17 cellular contexts compared by ENCODE assay signal in genomic region chr12:120416490-120417216, GRCh38. TPM values are rescaled to one million over a fixed set of nuclear protein-coding genes. Genes with fewer than 3 reads are reported as not detected.
A peak's percentile ranks its signal among the peaks of the same experiment; 100 is the strongest.
DNase-seq lines count a peak whose midpoint lies in the region; ATAC-seq, FAIRE-seq and TF ChIP-seq lines count a peak whose summit lies in the region.
"Had no signal": no experiment of that assay in that cellular context is flagged by ENCODE, and none has a peak within 500 bp of the region (broad histone marks: within the 10 kb centered on the region; RNA-seq: fewer than 3 reads in every experiment).

No MANE protein-coding gene starts in this region.

- no peak for ATAC-seq in HepG2
- ATAC-seq in right lobe of liver = no peak
- no peak for ATAC-seq in HG02938 (IDR thresholded peaks at IDR 0.05; ENCODE audit: unreplicated experiment)

- CTCF ChIA-PET in HepG2 (lab: Yijun Ruan, JAX; ENCODE audit: low intra/inter-chr PET ratio, low total read pairs) = no interaction called here

- DNase-seq in HepG2 (ENCODE audit: low spot score) (no peak), right lobe of liver (no peak), NCI-H82 treated with DMSO at 0.1 percent for 48 hours (lab: John Stamatoyannopoulos, UW; ENCODE audit: unreplicated experiment) (peak; percentile 35), nephron progenitor cell (no peak), left ventricle myocardium inferior (no peak)
- no peak for DNase-seq in activated naive CD8-positive, alpha-beta T cell treated with anti-CD3 and anti-CD28 coated beads for 36 hours
- DNase-seq: DMS153, DND-41, GDM1, GOT3 had no signal

- in situ Hi-C loops in HepG2 (cut with HindIII; ENCODE audit: extremely low pct_ligation_motif_present, low pct_unique_long_range_greater_than_20kb) = no loop called here

- H3K4me1 ChIP-seq in HepG2 (ENCODE audit: insufficient read depth, low read length) (peaks cover 13% of the 10 kb centered on the region), right lobe of liver (no peaks in the 10 kb centered on the region), left ventricle myocardium inferior (peaks cover 9% of the 10 kb centered on the region)

- H4K20me1 ChIP-seq in HepG2 (ENCODE audit: insufficient read depth, low read length) = no peaks in the 10 kb centered on the region

- peaks cover 25% of the 10 kb centered on the region for H3K4me1 Mint-ChIP-seq in nephron progenitor cell
- no peaks in the 10 kb centered on the region for H3K4me1 Mint-ChIP-seq in activated naive CD8-positive, alpha-beta T cell treated with anti-CD3 and anti-CD28 coated beads for 36 hours
- H3K4me1 Mint-ChIP-seq: CD14-positive monocyte had no signal

- TF ChIP-seq POLR2A in HepG2 (IDR thresholded peaks at IDR 0.05; ENCODE audit: insufficient read depth in 1 of 2, low read depth in 2 of 2, low read length in 2 of 2) (no peak), right lobe of liver (IDR thresholded peaks at IDR 0.05) (no peak)

- no peak for TF ChIP-seq RAD21 in HepG2 (CRISPR knock-in tag; IDR thresholded peaks at IDR 0.05)

- no peaks in the 10 kb centered on the region for H3K9me3 Mint-ChIP-seq in nephron progenitor cell
- H3K9me3 Mint-ChIP-seq in activated naive CD8-positive, alpha-beta T cell treated with anti-CD3 and anti-CD28 coated beads for 36 hours = no peaks in the 10 kb centered on the region
- H3K9me3 Mint-ChIP-seq: CD14-positive monocyte had no signal

- 22% methylated on average over 7 of the region's 7 CpGs for WGBS in HepG2 (ENCODE audit: low lambda C conversion rate)
- WGBS in right lobe of liver (ENCODE audit: insufficient coverage, low coverage, low lambda C conversion rate, missing lambda C conversion rate) = 72% methylated on average over 5 of the region's 7 CpGs

- no peak for FAIRE-seq in HepG2 (lab: Jason Lieb, UNC)
- FAIRE-seq: GM12892, GM19239 had no signal

- BruUV-seq in HepG2 (replicated peaks; lab: Mats Ljungman, UMichigan) = no TSS peak

- H3K27me3 Mint-ChIP-seq in nephron progenitor cell (ENCODE audit: low read depth, poor library complexity) = peaks cover 12% of the 10 kb centered on the region
- H3K27me3 Mint-ChIP-seq in activated naive CD8-positive, alpha-beta T cell treated with anti-CD3 and anti-CD28 coated beads for 36 hours = peaks cover 5% of the 10 kb centered on the region

- H3K27me3 ChIP-seq in HepG2 (ENCODE audit: control insufficient read depth in 1 of 2, insufficient read depth in 2 of 2, low read length in 2 of 2) (no peaks in the 10 kb centered on the region; a peak in 1 of 5 replicates), right lobe of liver (no peaks in the 10 kb centered on the region), left ventricle myocardium inferior (ENCODE audit: low read depth) (peaks cover 3% of the 10 kb centered on the region)

- H3K36me3 Mint-ChIP-seq in nephron progenitor cell (ENCODE audit: low read depth) = no peaks in the 10 kb centered on the region
- H3K36me3 Mint-ChIP-seq in activated naive CD8-positive, alpha-beta T cell treated with anti-CD3 and anti-CD28 coated beads for 36 hours = no peaks in the 10 kb centered on the region
- H3K36me3 Mint-ChIP-seq: CD14-positive monocyte had no signal

- TF ChIP-seq EP300 in HepG2 (IDR thresholded peaks at IDR 0.05; ENCODE audit: low read depth in 2 of 2, low read length in 2 of 2) = no peak
- no peak for TF ChIP-seq EP300 in HepG2 (CRISPR knock-in tag; IDR thresholded peaks at IDR 0.05; ENCODE audit: borderline replicate concordance)

- H3K9me3 ChIP-seq in HepG2 (ENCODE audit: low read length) = no peaks in the 10 kb centered on the region
- H3K9me3 ChIP-seq in right lobe of liver = no peaks in the 10 kb centered on the region
- H3K9me3 ChIP-seq in left ventricle myocardium inferior (replicated peaks) = no peaks in the 10 kb centered on the region
- H3K9me3 ChIP-seq: HAP-1 had no signal

- peak overlapping the region; percentile 22 for H3K27ac Mint-ChIP-seq in nephron progenitor cell
- H3K27ac Mint-ChIP-seq in activated naive CD8-positive, alpha-beta T cell treated with anti-CD3 and anti-CD28 coated beads for 36 hours = no peak overlapping the region
- H3K27ac Mint-ChIP-seq: CD14-positive monocyte had no signal

- H3K27ac ChIP-seq in HepG2 (ENCODE audit: extremely low read length, insufficient read depth, low read length) (no peak overlapping the region), right lobe of liver (no peak overlapping the region), left ventricle myocardium inferior (replicated peaks) (no peak overlapping the region)
- H3K27ac ChIP-seq: 22Rv1 had no signal

- H2AFZ ChIP-seq in HepG2 (ENCODE audit: low read length) = no peak overlapping the region

- POLR2A ChIA-PET in HepG2 (lab: Yijun Ruan, JAX) = no interaction called here

- intact Hi-C loops in HepG2 (cut with micrococcal nuclease; ENCODE audit: unreplicated experiment) (no loop called here), right lobe of liver (cut with DNase I) (no loop called here), left ventricle myocardium inferior (cut with micrococcal nuclease) (no loop called here)

- TF ChIP-seq CTCF in HepG2 (CRISPR knock-in tag; IDR thresholded peaks at IDR 0.05) (no peak), right lobe of liver (IDR thresholded peaks at IDR 0.05) (no peak), nephron progenitor cell (IDR thresholded peaks at IDR 0.05) (no peak), left ventricle myocardium inferior (IDR thresholded peaks at IDR 0.05; ENCODE audit: borderline replicate concordance) (no peak)

- H3K9ac ChIP-seq in HepG2 (ENCODE audit: insufficient read depth, low read depth, low read length) = no peak overlapping the region

- H3K4me2 ChIP-seq in HepG2 (ENCODE audit: low read depth, low read length) = no peak overlapping the region

- no peak overlapping the region for H3K4me3 Mint-ChIP-seq in nephron progenitor cell
- no peak overlapping the region for H3K4me3 Mint-ChIP-seq in activated naive CD8-positive, alpha-beta T cell treated with anti-CD3 and anti-CD28 coated beads for 36 hours
- H3K4me3 Mint-ChIP-seq: CD14-positive monocyte had no signal

- H3K36me3 ChIP-seq in HepG2 (replicated peaks in 1 of 2; ENCODE audit: control insufficient read depth in 1 of 2, insufficient read depth in 2 of 2, low read length in 2 of 2) = no peaks in the 10 kb centered on the region
- H3K36me3 ChIP-seq in right lobe of liver = no peaks in the 10 kb centered on the region
- H3K36me3 ChIP-seq in left ventricle myocardium inferior = no peaks in the 10 kb centered on the region
- H3K36me3 ChIP-seq: HAP-1 had no signal

- no peaks in the 10 kb centered on the region for H3K79me2 ChIP-seq in HepG2 (ENCODE audit: insufficient read depth, low read length)

- H3K4me3 ChIP-seq in HepG2 (replicated peaks in 1 of 3; ENCODE audit: insufficient read depth in 1 of 3, low read depth in 2 of 3, low read length in 3 of 3) (no peak overlapping the region), right lobe of liver (no peak overlapping the region), left ventricle myocardium inferior (no peak overlapping the region)
- H3K4me3 ChIP-seq: HAP-1 had no signal

RNA-seq across cellular contexts. Expression of gene COX6A1, which starts 21.3 kb away (rescaled TPM):
- total RNA-seq in HepG2 (2016; rRNA removed; fragmentation: Illumina TruSeq; extraction: Trizol) = 204 and 542 TPM in 2 replicates
- 121 and 131 TPM in 2 replicates for total RNA-seq in HepG2 (2016; cell fraction: cytosol; rRNA removed; fragmentation: Illumina TruSeq; extraction: Trizol; ENCODE audit: low read depth)
- total RNA-seq in HepG2 (2016; cell fraction: insoluble cytoplasmic fraction; rRNA removed; fragmentation: Illumina TruSeq; extraction: Trizol) = 226 and 562 TPM in 2 replicates
- total RNA-seq in HepG2 (2016; cell fraction: membrane; rRNA removed; fragmentation: Illumina TruSeq; extraction: Trizol) = 107 and 111 TPM in 2 replicates
- 291 and 339 TPM in 2 replicates for total RNA-seq in HepG2 (2016; cell fraction: nucleus; rRNA removed; fragmentation: Illumina TruSeq; extraction: Trizol)
- polyA plus RNA-seq in HepG2 (2011; rRNA removed) = 655 and 673 TPM in 2 replicates
- polyA plus RNA-seq in HepG2 (2011; cell fraction: cytosol; rRNA removed) = 682 and 991 TPM in 2 replicates
- 688 and 965 TPM in 2 replicates for polyA plus RNA-seq in HepG2 (2011; cell fraction: nucleus; rRNA removed)
- 389 and 405 TPM in 2 replicates for polyA plus RNA-seq in HepG2 (2012)
- 114 and 131 TPM in 2 replicates for polyA plus RNA-seq in HepG2 (2016; cell fraction: cytosol; fragmentation: Illumina TruSeq; extraction: Trizol; ENCODE audit: low read depth)
- 204 and 225 TPM in 2 replicates for polyA plus RNA-seq in HepG2 (2016; cell fraction: insoluble cytoplasmic fraction; fragmentation: Illumina TruSeq; extraction: Trizol; ENCODE audit: low read depth)
- polyA plus RNA-seq in HepG2 (2016; cell fraction: membrane; fragmentation: Illumina TruSeq; extraction: Trizol; ENCODE audit: low read depth) = 86.9 and 92.6 TPM in 2 replicates
- polyA plus RNA-seq in HepG2 (2016; cell fraction: nucleus; fragmentation: Illumina TruSeq; extraction: Trizol; ENCODE audit: insufficient read depth, low read depth) = 490 and 539 TPM in 2 replicates
- polyA minus RNA-seq in HepG2 (2011; rRNA and poly(A)+ RNA removed; ENCODE audit: low replicate concordance) = 318 and 569 TPM in 2 replicates
- polyA minus RNA-seq in HepG2 (2011; cell fraction: cytosol; rRNA and poly(A)+ RNA removed) = 173 and 174 TPM in 2 replicates
- polyA minus RNA-seq in HepG2 (2011; cell fraction: nucleus; rRNA and poly(A)+ RNA removed) = 97.8 and 134 TPM in 2 replicates
- 100 to 1,000 TPM; 229 to 625 (median 292) TPM for total RNA-seq in right lobe of liver
- 100 to 1,000 TPM; 449 to 455 TPM for total RNA-seq in activated naive CD8-positive, alpha-beta T cell treated with anti-CD3 and anti-CD28 coated beads for 36 hours
- total RNA-seq in left ventricle myocardium inferior = 142 TPM

RNA-seq across cellular contexts. Expression of gene TRIAP1, which starts 29.5 kb away (rescaled TPM):
- total RNA-seq in HepG2 (2016; rRNA removed; fragmentation: Illumina TruSeq; extraction: Trizol) = 117 and 178 TPM in 2 replicates
- 39.1 and 44.5 TPM in 2 replicates for total RNA-seq in HepG2 (2016; cell fraction: cytosol; rRNA removed; fragmentation: Illumina TruSeq; extraction: Trizol; ENCODE audit: low read depth)
- total RNA-seq in HepG2 (2016; cell fraction: insoluble cytoplasmic fraction; rRNA removed; fragmentation: Illumina TruSeq; extraction: Trizol) = 119 and 181 TPM in 2 replicates
- 111 and 122 TPM in 2 replicates for total RNA-seq in HepG2 (2016; cell fraction: membrane; rRNA removed; fragmentation: Illumina TruSeq; extraction: Trizol)
- total RNA-seq in HepG2 (2016; cell fraction: nucleus; rRNA removed; fragmentation: Illumina TruSeq; extraction: Trizol) = 43.7 and 44.3 TPM in 2 replicates
- 44.4 and 55.0 TPM in 2 replicates for polyA plus RNA-seq in HepG2 (2011; rRNA removed)
- polyA plus RNA-seq in HepG2 (2011; cell fraction: cytosol; rRNA removed) = 24.2 and 38.0 TPM in 2 replicates
- 10.3 and 10.4 TPM in 2 replicates for polyA plus RNA-seq in HepG2 (2011; cell fraction: nucleus; rRNA removed)
- polyA plus RNA-seq in HepG2 (2012) = 53.7 and 57.3 TPM in 2 replicates
- polyA plus RNA-seq in HepG2 (2016; cell fraction: cytosol; fragmentation: Illumina TruSeq; extraction: Trizol; ENCODE audit: low read depth) = 40.5 and 48.9 TPM in 2 replicates
- polyA plus RNA-seq in HepG2 (2016; cell fraction: insoluble cytoplasmic fraction; fragmentation: Illumina TruSeq; extraction: Trizol; ENCODE audit: low read depth) = 178 and 205 TPM in 2 replicates
- polyA plus RNA-seq in HepG2 (2016; cell fraction: membrane; fragmentation: Illumina TruSeq; extraction: Trizol; ENCODE audit: low read depth) = 88.7 and 94.2 TPM in 2 replicates
- 77.8 and 83.9 TPM in 2 replicates for polyA plus RNA-seq in HepG2 (2016; cell fraction: nucleus; fragmentation: Illumina TruSeq; extraction: Trizol; ENCODE audit: insufficient read depth, low read depth)
- polyA minus RNA-seq in HepG2 (2011; rRNA and poly(A)+ RNA removed; ENCODE audit: low replicate concordance) = 5.9 and 9.3 TPM in 2 replicates
- 16.6 and 18.5 TPM in 2 replicates for polyA minus RNA-seq in HepG2 (2011; cell fraction: cytosol; rRNA and poly(A)+ RNA removed)
- polyA minus RNA-seq in HepG2 (2011; cell fraction: nucleus; rRNA and poly(A)+ RNA removed) = 11.6 and 11.8 TPM in 2 replicates
- total RNA-seq in right lobe of liver = 10 to 100 TPM; 13.3 to 28.7 (median 17.0) TPM
- total RNA-seq in activated naive CD8-positive, alpha-beta T cell treated with anti-CD3 and anti-CD28 coated beads for 36 hours = 10 to 100 TPM; 64.2 to 64.6 TPM
- total RNA-seq in left ventricle myocardium inferior = 17.9 TPM

RNA-seq across cellular contexts. Expression of gene GATC, which starts 29.6 kb away (rescaled TPM):
- total RNA-seq in HepG2 (2016; rRNA removed; fragmentation: Illumina TruSeq; extraction: Trizol) (29.7 and 38.5 TPM in 2 replicates), right lobe of liver (10 to 100 TPM; 13.4 to 23.8 (median 15.9) TPM), left ventricle myocardium inferior (12.0 TPM)
- 6.2 and 7.0 TPM in 2 replicates for total RNA-seq in HepG2 (2016; cell fraction: cytosol; rRNA removed; fragmentation: Illumina TruSeq; extraction: Trizol; ENCODE audit: low read depth)
- total RNA-seq in HepG2 (2016; cell fraction: insoluble cytoplasmic fraction; rRNA removed; fragmentation: Illumina TruSeq; extraction: Trizol) = 27.8 and 40.0 TPM in 2 replicates
- 19.6 and 20.8 TPM in 2 replicates for total RNA-seq in HepG2 (2016; cell fraction: membrane; rRNA removed; fragmentation: Illumina TruSeq; extraction: Trizol)
- 15.6 and 15.8 TPM in 2 replicates for total RNA-seq in HepG2 (2016; cell fraction: nucleus; rRNA removed; fragmentation: Illumina TruSeq; extraction: Trizol)
- polyA plus RNA-seq in HepG2 (2011; rRNA removed) = 16.2 and 17.7 TPM in 2 replicates
- polyA plus RNA-seq in HepG2 (2011; cell fraction: cytosol; rRNA removed) = 11.9 and 14.7 TPM in 2 replicates
- 11.4 and 14.2 TPM in 2 replicates for polyA plus RNA-seq in HepG2 (2011; cell fraction: nucleus; rRNA removed)
- 16.9 and 17.4 TPM in 2 replicates for polyA plus RNA-seq in HepG2 (2012)
- 6.3 and 6.9 TPM in 2 replicates for polyA plus RNA-seq in HepG2 (2016; cell fraction: cytosol; fragmentation: Illumina TruSeq; extraction: Trizol; ENCODE audit: low read depth)
- 39.2 and 42.0 TPM in 2 replicates for polyA plus RNA-seq in HepG2 (2016; cell fraction: insoluble cytoplasmic fraction; fragmentation: Illumina TruSeq; extraction: Trizol; ENCODE audit: low read depth)
- polyA plus RNA-seq in HepG2 (2016; cell fraction: membrane; fragmentation: Illumina TruSeq; extraction: Trizol; ENCODE audit: low read depth) = 16.7 and 17.8 TPM in 2 replicates
- polyA plus RNA-seq in HepG2 (2016; cell fraction: nucleus; fragmentation: Illumina TruSeq; extraction: Trizol; ENCODE audit: insufficient read depth, low read depth) = 24.7 and 31.3 TPM in 2 replicates
- 39.6 and 42.0 TPM in 2 replicates for polyA minus RNA-seq in HepG2 (2011; rRNA and poly(A)+ RNA removed; ENCODE audit: low replicate concordance)
- polyA minus RNA-seq in HepG2 (2011; cell fraction: cytosol; rRNA and poly(A)+ RNA removed) = 11.3 and 14.5 TPM in 2 replicates
- polyA minus RNA-seq in HepG2 (2011; cell fraction: nucleus; rRNA and poly(A)+ RNA removed) = 13.5 and 15.9 TPM in 2 replicates
- total RNA-seq in activated naive CD8-positive, alpha-beta T cell treated with anti-CD3 and anti-CD28 coated beads for 36 hours = 10 to 100 TPM; 25.0 to 30.5 TPM

RNA-seq across cellular contexts. Expression of gene MSI1, which starts 47.7 kb away (rescaled TPM):
- total RNA-seq in HepG2 (2016; rRNA removed; fragmentation: Illumina TruSeq; extraction: Trizol) (0.46 and 0.80 TPM in 2 replicates), right lobe of liver (1 to 10 TPM in 1 of 6 experiments, under 1 TPM in 1, not detected in 4; 0.06 to 1.6 TPM), left ventricle myocardium inferior (4.8 TPM)
- total RNA-seq in HepG2 (2016; cell fraction: cytosol; rRNA removed; fragmentation: Illumina TruSeq; extraction: Trizol; ENCODE audit: low read depth) = 0.44 and 0.61 TPM in 2 replicates
- total RNA-seq in HepG2 (2016; cell fraction: insoluble cytoplasmic fraction; rRNA removed; fragmentation: Illumina TruSeq; extraction: Trizol) = 0.37 and 0.48 TPM in 2 replicates
- 1.1 TPM in 2 replicates for total RNA-seq in HepG2 (2016; cell fraction: membrane; rRNA removed; fragmentation: Illumina TruSeq; extraction: Trizol)
- total RNA-seq in HepG2 (2016; cell fraction: nucleus; rRNA removed; fragmentation: Illumina TruSeq; extraction: Trizol) = 0.56 and 0.75 TPM in 2 replicates
- polyA plus RNA-seq in HepG2 (2011; rRNA removed) = 0.08 and 0.09 TPM in 2 replicates
- polyA plus RNA-seq in HepG2 (2011; cell fraction: cytosol; rRNA removed) = 0.09 TPM in 1 of 2 replicates, not detected in the other
- 0.27 and 0.28 TPM in 2 replicates for polyA plus RNA-seq in HepG2 (2011; cell fraction: nucleus; rRNA removed)
- 0.05 TPM in 1 of 2 replicates, not detected in the other for polyA plus RNA-seq in HepG2 (2012)
- polyA plus RNA-seq in HepG2 (2016; cell fraction: cytosol; fragmentation: Illumina TruSeq; extraction: Trizol; ENCODE audit: low read depth) = 0.61 and 0.75 TPM in 2 replicates
- polyA plus RNA-seq in HepG2 (2016; cell fraction: insoluble cytoplasmic fraction; fragmentation: Illumina TruSeq; extraction: Trizol; ENCODE audit: low read depth) = 0.61 and 1.6 TPM in 2 replicates
- polyA plus RNA-seq in HepG2 (2016; cell fraction: membrane; fragmentation: Illumina TruSeq; extraction: Trizol; ENCODE audit: low read depth) = 0.93 and 1.2 TPM in 2 replicates
- 1.5 and 3.3 TPM in 2 replicates for polyA plus RNA-seq in HepG2 (2016; cell fraction: nucleus; fragmentation: Illumina TruSeq; extraction: Trizol; ENCODE audit: insufficient read depth, low read depth)
- 0.18 TPM in 1 of 2 replicates, not detected in the other for polyA minus RNA-seq in HepG2 (2011; rRNA and poly(A)+ RNA removed; ENCODE audit: low replicate concordance)
- not detected in 2 replicates for polyA minus RNA-seq in HepG2 (2011; cell fraction: cytosol; rRNA and poly(A)+ RNA removed)
- not detected in 2 replicates for polyA minus RNA-seq in HepG2 (2011; cell fraction: nucleus; rRNA and poly(A)+ RNA removed)
- total RNA-seq in activated naive CD8-positive, alpha-beta T cell treated with anti-CD3 and anti-CD28 coated beads for 36 hours = 1 to 10 TPM in 1 of 2 experiments, under 1 TPM in 1; 0.60 to 1.7 TPM
- polyA plus RNA-seq: BJ, CD14-positive monocyte had no signal

RNA-seq across cellular contexts. Expression of gene SRSF9, which starts 52.9 kb away (rescaled TPM):
- 144 and 153 TPM in 2 replicates for total RNA-seq in HepG2 (2016; rRNA removed; fragmentation: Illumina TruSeq; extraction: Trizol)
- 79.8 and 92.3 TPM in 2 replicates for total RNA-seq in HepG2 (2016; cell fraction: cytosol; rRNA removed; fragmentation: Illumina TruSeq; extraction: Trizol; ENCODE audit: low read depth)
- 147 and 151 TPM in 2 replicates for total RNA-seq in HepG2 (2016; cell fraction: insoluble cytoplasmic fraction; rRNA removed; fragmentation: Illumina TruSeq; extraction: Trizol)
- 156 and 174 TPM in 2 replicates for total RNA-seq in HepG2 (2016; cell fraction: membrane; rRNA removed; fragmentation: Illumina TruSeq; extraction: Trizol)
- total RNA-seq in HepG2 (2016; cell fraction: nucleus; rRNA removed; fragmentation: Illumina TruSeq; extraction: Trizol) = 91.6 and 93.3 TPM in 2 replicates
- 96.2 and 125 TPM in 2 replicates for polyA plus RNA-seq in HepG2 (2011; rRNA removed)
- polyA plus RNA-seq in HepG2 (2011; cell fraction: cytosol; rRNA removed) = 104 and 110 TPM in 2 replicates
- polyA plus RNA-seq in HepG2 (2011; cell fraction: nucleus; rRNA removed) = 63.8 and 77.8 TPM in 2 replicates
- polyA plus RNA-seq in HepG2 (2012) = 107 and 137 TPM in 2 replicates
- 105 and 142 TPM in 2 replicates for polyA plus RNA-seq in HepG2 (2016; cell fraction: cytosol; fragmentation: Illumina TruSeq; extraction: Trizol; ENCODE audit: low read depth)
- polyA plus RNA-seq in HepG2 (2016; cell fraction: insoluble cytoplasmic fraction; fragmentation: Illumina TruSeq; extraction: Trizol; ENCODE audit: low read depth) = 249 and 255 TPM in 2 replicates
- polyA plus RNA-seq in HepG2 (2016; cell fraction: membrane; fragmentation: Illumina TruSeq; extraction: Trizol; ENCODE audit: low read depth) = 171 and 200 TPM in 2 replicates
- 188 and 193 TPM in 2 replicates for polyA plus RNA-seq in HepG2 (2016; cell fraction: nucleus; fragmentation: Illumina TruSeq; extraction: Trizol; ENCODE audit: insufficient read depth, low read depth)
- 43.3 and 56.5 TPM in 2 replicates for polyA minus RNA-seq in HepG2 (2011; rRNA and poly(A)+ RNA removed; ENCODE audit: low replicate concordance)
- 67.3 and 72.5 TPM in 2 replicates for polyA minus RNA-seq in HepG2 (2011; cell fraction: cytosol; rRNA and poly(A)+ RNA removed)
- 74.4 and 78.4 TPM in 2 replicates for polyA minus RNA-seq in HepG2 (2011; cell fraction: nucleus; rRNA and poly(A)+ RNA removed)
- total RNA-seq in right lobe of liver = 10 to 100 TPM; 36.4 to 63.3 (median 60.2) TPM
- 100 to 1,000 TPM; 288 to 292 TPM for total RNA-seq in activated naive CD8-positive, alpha-beta T cell treated with anti-CD3 and anti-CD28 coated beads for 36 hours
- 34.4 TPM for total RNA-seq in left ventricle myocardium inferior
